Comparison of ENCODE assay signal across 1 cellular context in genomic region chr20:17969276-17969883, GRCh38.
TF ChIP-seq lines count a peak whose summit lies in the region.

No MANE protein-coding gene starts in this region.

TF ChIP-seq in GM23338, 12 proteins besides CTCF, POLR2A, EP300 and RAD21 (continued from another document):
- TF ChIP-seq ETS1 (IDR thresholded peaks at IDR 0.05) (no peak), JUNB (IDR thresholded peaks at IDR 0.05; ENCODE audit: unreplicated experiment) (no peak), EZH2phosphoT487 (IDR thresholded peaks at IDR 0.05; ENCODE audit: unreplicated experiment) (no peak), REST (IDR thresholded peaks at IDR 0.05; ENCODE audit: unreplicated experiment) (no peak), ZNF114 (CRISPR knock-in tag; IDR thresholded peaks at IDR 0.05) (no peak), POLR2AphosphoS5 (IDR thresholded peaks at IDR 0.05; ENCODE audit: low read depth) (no peak), ZNF331 (CRISPR knock-in tag; IDR thresholded peaks at IDR 0.05; ENCODE audit: low read depth) (no peak), CREB1 (CRISPR knock-in tag; IDR thresholded peaks at IDR 0.05; ENCODE audit: low read depth) (no peak), ZNF462 (CRISPR knock-in tag; IDR thresholded peaks at IDR 0.05) (no peak), EZH2 (IDR thresholded peaks at IDR 0.05; ENCODE audit: low read depth, unreplicated experiment) (no peak), STAT1 (IDR thresholded peaks at IDR 0.05; ENCODE audit: unreplicated experiment) (no peak)
